18 cellular contexts compared by ENCODE assay signal in the genomic region with DNA sequence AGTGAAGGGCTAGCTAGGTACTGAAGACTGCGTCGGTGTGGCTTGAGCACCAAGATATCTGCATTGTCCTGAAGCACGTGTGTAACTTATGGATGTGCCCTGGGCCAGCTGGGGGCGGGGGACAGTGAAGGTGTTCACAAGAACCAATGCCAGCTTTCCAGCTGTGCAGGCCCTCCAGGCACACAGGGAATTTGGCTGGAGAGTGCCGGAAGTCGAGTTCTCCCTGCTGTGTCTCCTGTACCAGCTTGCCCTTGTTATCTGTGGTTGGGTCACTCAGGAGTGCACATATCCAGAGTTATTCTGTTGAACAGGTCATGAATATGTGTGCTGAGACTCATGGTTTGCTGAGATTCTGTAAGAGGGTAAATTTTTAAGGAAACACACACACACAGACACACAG.
"Had no signal": no experiment of that assay in that cellular context is flagged by ENCODE, and none has a peak within 500 bp of the region (broad histone marks: within the 10 kb centered on the region; RNA-seq: fewer than 3 reads in every experiment).

No MANE protein-coding gene starts in this region.

- H3K4me3 ChIP-seq: ascending aorta, breast epithelium, gastroesophageal sphincter, mucosa of descending colon, ovary, stomach, thoracic aorta had no signal

- H3K4me1 ChIP-seq: ascending aorta, breast epithelium, gastroesophageal sphincter, stomach had no signal

- H3K9me3 ChIP-seq: ascending aorta, breast epithelium, gastroesophageal sphincter, mucosa of descending colon, ovary, stomach, thoracic aorta had no signal

- H3K27ac ChIP-seq: ascending aorta, breast epithelium, gastroesophageal sphincter, ovary, stomach, thoracic aorta had no signal

- H3K36me3 ChIP-seq: ascending aorta, breast epithelium, gastroesophageal sphincter, ovary, stomach, thoracic aorta had no signal

- ATAC-seq: activated CD4-positive, CD25-positive, alpha-beta regulatory T cell treated with anti-CD3 and anti-CD28 coated beads, Interleukin-2, amount 50 U/mL, for 24 hours; activated naive CD8-positive, alpha-beta T cell treated with anti-CD3 and anti-CD28 coated beads, Interleukin-2, amount 50 U/mL, for 24 hours; activated T-helper 17 cell treated with anti-CD3 and anti-CD28 coated beads, Interleukin-2, amount 50 U/mL, for 72 hours; effector memory CD8-positive, alpha-beta T cell; gastroesophageal sphincter; left lobe of liver; mucosa of descending colon; naive thymus-derived CD4-positive, alpha-beta T cell had no signal

- H3K27me3 ChIP-seq: ascending aorta, breast epithelium, ovary had no signal

- DNase-seq: activated CD4-positive, alpha-beta T cell treated with anti-CD3 and anti-CD28 coated beads, Interleukin-2, amount 50 U/mL, for 1 hour; activated CD8-positive, alpha-beta memory T cell treated with anti-CD3 and anti-CD28 coated beads for 24 hours; activated naive CD4-positive, alpha-beta T cell treated with anti-CD3 and anti-CD28 coated beads for 36 hours; activated naive CD8-positive, alpha-beta T cell treated with anti-CD3 and anti-CD28 coated beads, Interleukin-2, amount 50 U/mL, for 24 hours; dermis blood vessel endothelial cell; effector memory CD8-positive, alpha-beta T cell; mucosa of descending colon; naive thymus-derived CD4-positive, alpha-beta T cell; ovary; stimulated activated CD4-positive, alpha-beta T cell treated with anti-CD3 and anti-CD28 coated beads, Interleukin-1b, Interleukin-23, amount 100 ng/mL, for 48 hours; stomach had no signal
